ENCODE assay signal across 2 cellular contexts in genomic region chr3:111498022-111498421, GRCh38.
TF ChIP-seq lines count a peak whose summit lies in the region.

No MANE protein-coding gene starts in this region.

TF ChIP-seq in H1, 55 proteins besides CTCF, POLR2A, EP300 and RAD21:
- TF ChIP-seq FOSL1 (IDR thresholded peaks at IDR 0.05; ENCODE audit: insufficient read depth, low read depth, low read length) (no peak), RBBP5 (IDR thresholded peaks at IDR 0.05; ENCODE audit: borderline replicate concordance, low read depth, low read length) (no peak), BRCA1 (IDR thresholded peaks at IDR 0.05; ENCODE audit: low read depth, low read length) (no peak), CHD2 (IDR thresholded peaks at IDR 0.05; ENCODE audit: low read length) (no peak), CBX8 (IDR thresholded peaks at IDR 0.05; ENCODE audit: borderline replicate concordance, low read depth, low read length) (no peak), CBX5 (IDR thresholded peaks at IDR 0.05; ENCODE audit: low read depth, low read length) (no peak)

TF ChIP-seq in HEK293T, 16 proteins besides CTCF, POLR2A, EP300 and RAD21:
- TF ChIP-seq FOXM1 (IDR thresholded peaks at IDR 0.05; ENCODE audit: borderline replicate concordance) (no peak), L3MBTL2 (conservative IDR thresholded peaks at IDR 0.05) (no peak), CTBP1 (IDR thresholded peaks at IDR 0.05; ENCODE audit: borderline replicate concordance) (no peak), SUZ12 (IDR thresholded peaks at IDR 0.05) (no peak), LEF1 (IDR thresholded peaks at IDR 0.05; ENCODE audit: borderline replicate concordance) (no peak), PKNOX1 (IDR thresholded peaks at IDR 0.05) (no peak), ELF4 (IDR thresholded peaks at IDR 0.05) (no peak), FOXA1 (IDR thresholded peaks at IDR 0.05) (no peak), SP1 (IDR thresholded peaks at IDR 0.05) (no peak), ZNF384 (IDR thresholded peaks at IDR 0.05) (no peak), ARNT (IDR thresholded peaks at IDR 0.05) (no peak), NFRKB (IDR thresholded peaks at IDR 0.05) (no peak), FOXK2 (IDR thresholded peaks at IDR 0.05) (no peak)
